Comparison of ENCODE assay signal across 1 cellular context in genomic region chr4:186942745-186943606, GRCh38.
TF ChIP-seq lines count a peak whose summit lies in the region.

No MANE protein-coding gene starts in this region.

TF ChIP-seq in HepG2, 621 proteins besides CTCF, POLR2A, EP300 and RAD21 (continued from another document):
- TF ChIP-seq ZNF318 (CRISPR knock-in tag; IDR thresholded peaks at IDR 0.05) (no peak), ZNF281 (CRISPR knock-in tag; IDR thresholded peaks at IDR 0.05; ENCODE audit: borderline replicate concordance) (no peak), SCMH1 (CRISPR knock-in tag; IDR thresholded peaks at IDR 0.05; ENCODE audit: borderline replicate concordance) (no peak), CEBPG (CRISPR knock-in tag; IDR thresholded peaks at IDR 0.05) (peak; percentile 36; the same call in 1 of the 2 replicates)
